Comparison of ENCODE assay signal across 35 cellular contexts in the genomic region with DNA sequence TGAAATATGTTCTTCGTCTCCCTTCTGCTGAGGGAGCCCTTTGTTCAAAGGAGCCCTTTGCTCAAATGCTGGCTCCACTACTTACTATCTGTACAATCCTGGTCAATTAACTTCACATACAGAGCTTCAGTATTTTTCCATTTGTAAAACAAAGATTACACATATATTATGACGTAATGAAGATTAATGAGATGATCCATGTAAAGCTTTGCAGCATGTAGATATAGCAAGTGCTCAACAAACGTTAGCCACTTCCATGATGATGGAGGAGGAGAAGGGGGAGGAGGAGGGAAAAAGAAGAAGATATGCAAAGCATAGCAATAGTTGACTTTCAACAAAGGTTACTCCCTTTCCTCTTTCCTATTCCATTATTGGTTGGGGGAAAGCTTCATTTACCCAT. TPM values are rescaled to one million over a fixed set of nuclear protein-coding genes. Genes with fewer than 3 reads are reported as not detected.
DNase-seq lines count a peak whose midpoint lies in the region; ATAC-seq, FAIRE-seq and TF ChIP-seq lines count a peak whose summit lies in the region.
"Had no signal": no experiment of that assay in that cellular context is flagged by ENCODE, and none has a peak within 500 bp of the region (broad histone marks: within the 10 kb centered on the region; RNA-seq: fewer than 3 reads in every experiment).

No MANE protein-coding gene starts in this region.

- H2AFZ ChIP-seq in HepG2 (ENCODE audit: low read length) (no peak overlapping the region), GM12878 (ENCODE audit: control insufficient read depth, low read depth, low read length) (no peak overlapping the region)

- RAD21 ChIA-PET in GM12878 (lab: Charles Lee; ENCODE audit: unreplicated experiment): no interaction called here

- peaks cover 4 to 8% of the 10 kb centered on the region in 2 donors for H3K9me3 Mint-ChIP-seq in stimulated activated naive CD8-positive, alpha-beta T cell treated with anti-CD3 and anti-CD28 coated beads, Interleukin-15, amount 100 ng/mL, for 72 hours
- H3K9me3 Mint-ChIP-seq: CD4-positive, alpha-beta T cell; CD8-positive, alpha-beta T cell had no signal

- TF ChIP-seq RAD21 in HepG2 (CRISPR knock-in tag; IDR thresholded peaks at IDR 0.05) (no peak), GM12878 (IDR thresholded peaks at IDR 0.05; ENCODE audit: insufficient read depth, low read depth, low read length) (no peak)

- H3K4me1 Mint-ChIP-seq in stimulated activated naive CD8-positive, alpha-beta T cell treated with anti-CD3 and anti-CD28 coated beads, Interleukin-15, amount 100 ng/mL, for 72 hours: no peaks in the 10 kb centered on the region
- H3K4me1 Mint-ChIP-seq: B cell; CD4-positive, alpha-beta memory T cell; CD4-positive, CD25-positive, alpha-beta regulatory T cell; CD8-positive, alpha-beta memory T cell had no signal

- CTCF ChIA-PET in HepG2 (lab: Yijun Ruan, JAX; ENCODE audit: low intra/inter-chr PET ratio, low total read pairs) (no interaction called here), GM12878 (lab: Yijun Ruan, JAX) (no interaction called here)

- H3K4me2 ChIP-seq in HepG2 (ENCODE audit: low read depth, low read length) (no peak overlapping the region), GM12878 (ENCODE audit: control insufficient read depth, insufficient read depth) (no peak overlapping the region)
- H3K4me2 ChIP-seq: A549; BLaER1; BLaER1 treated with 17β-estradiol and CSF1 and Interleukin-3, amounts not matched to agents 10 nM and 100 nM had no signal

- TF ChIP-seq POLR2A in HepG2 (IDR thresholded peaks at IDR 0.05; ENCODE audit: insufficient read depth in 1 of 2, low read depth in 2 of 2, low read length in 2 of 2) (no peak), right lobe of liver (IDR thresholded peaks at IDR 0.05) (no peak), GM12878 (IDR thresholded peaks at IDR 0.05; ENCODE audit: low read depth, low read length) (no peak)

- no peaks in the 10 kb centered on the region for H3K79me2 ChIP-seq in HepG2 (ENCODE audit: insufficient read depth, low read length)
- no peaks in the 10 kb centered on the region for H3K79me2 ChIP-seq in GM12878 (ENCODE audit: control insufficient read depth, insufficient read depth, low read length)

- H3K27ac ChIP-seq in HepG2 (ENCODE audit: extremely low read length, insufficient read depth, low read length) (no peak overlapping the region), right lobe of liver (no peak overlapping the region), GM12878 (ENCODE audit: control insufficient read depth, insufficient read depth) (no peak overlapping the region)
- H3K27ac ChIP-seq: 22Rv1; BLaER1; BLaER1 treated with 17β-estradiol and CSF1 and Interleukin-3, amounts not matched to agents 10 nM and 100 nM; C4-2B had no signal

- H4K20me1 ChIP-seq in HepG2 (ENCODE audit: insufficient read depth, low read length): no peaks in the 10 kb centered on the region
- H4K20me1 ChIP-seq in GM12878 (ENCODE audit: control insufficient read depth, insufficient read depth): no peaks in the 10 kb centered on the region
- H4K20me1 ChIP-seq: BLaER1; BLaER1 treated with 17β-estradiol and CSF1 and Interleukin-3, amounts not matched to agents 10 nM and 100 nM had no signal

- H3K27me3 ChIP-seq in HepG2 (ENCODE audit: control insufficient read depth in 1 of 2, insufficient read depth in 2 of 2, low read length in 2 of 2): no peaks in the 10 kb centered on the region; a peak in 1 of 5 replicates
- H3K27me3 ChIP-seq in right lobe of liver: no peaks in the 10 kb centered on the region
- no peaks in the 10 kb centered on the region for H3K27me3 ChIP-seq in GM12878 (replicated peaks in 1 of 2; ENCODE audit: control insufficient read depth in 2 of 2, insufficient read depth in 2 of 2, low read length in 1 of 2)
- H3K27me3 ChIP-seq: BE2C; BLaER1; BLaER1 treated with 17β-estradiol and CSF1 and Interleukin-3, amounts not matched to agents 10 nM and 100 nM had no signal

- POLR2A ChIA-PET in HepG2 (lab: Yijun Ruan, JAX) (no interaction called here), GM12878 (lab: Charles Lee) (no interaction called here)

- no peak overlapping the region for H3K4me3 ChIP-seq in HepG2 (replicated peaks in 1 of 3; ENCODE audit: insufficient read depth in 1 of 3, low read depth in 2 of 3, low read length in 3 of 3)
- no peak overlapping the region for H3K4me3 ChIP-seq in right lobe of liver
- no peak overlapping the region for H3K4me3 ChIP-seq in GM12878
- H3K4me3 ChIP-seq: A549; BLaER1; BLaER1 treated with 17β-estradiol and CSF1 and Interleukin-3, amounts not matched to agents 10 nM and 100 nM had no signal

- no peak overlapping the region for H3K4me3 Mint-ChIP-seq in stimulated activated naive CD8-positive, alpha-beta T cell treated with anti-CD3 and anti-CD28 coated beads, Interleukin-15, amount 100 ng/mL, for 72 hours
- H3K4me3 Mint-ChIP-seq: B cell; CD14-positive monocyte; CD4-positive, alpha-beta memory T cell; CD4-positive, alpha-beta T cell; CD4-positive, CD25-positive, alpha-beta regulatory T cell; CD8-positive, alpha-beta memory T cell; CD8-positive, alpha-beta T cell had no signal

- no peak overlapping the region for H3K27ac Mint-ChIP-seq in stimulated activated naive CD8-positive, alpha-beta T cell treated with anti-CD3 and anti-CD28 coated beads, Interleukin-15, amount 100 ng/mL, for 72 hours
- H3K27ac Mint-ChIP-seq: B cell; CD14-positive monocyte; CD4-positive, alpha-beta T cell; CD4-positive, CD25-positive, alpha-beta regulatory T cell; CD8-positive, alpha-beta memory T cell; CD8-positive, alpha-beta T cell had no signal

- H3K27me3 Mint-ChIP-seq in stimulated activated naive CD8-positive, alpha-beta T cell treated with anti-CD3 and anti-CD28 coated beads, Interleukin-15, amount 100 ng/mL, for 72 hours: peaks cover 30% of the 10 kb centered on the region
- H3K27me3 Mint-ChIP-seq: CD4-positive, CD25-positive, alpha-beta regulatory T cell had no signal

- no peaks in the 10 kb centered on the region for H3K9me3 ChIP-seq in HepG2 (ENCODE audit: low read length)
- no peaks in the 10 kb centered on the region for H3K9me3 ChIP-seq in right lobe of liver
- no peaks in the 10 kb centered on the region; the same call in 2 of the 3 replicates for H3K9me3 ChIP-seq in GM12878 (replicated peaks; ENCODE audit: control insufficient read depth, insufficient read depth, low read length)
- H3K9me3 ChIP-seq: A549, BE2C, BLaER1, Caco-2 had no signal

- intact Hi-C loops in HepG2 (cut with micrococcal nuclease; ENCODE audit: unreplicated experiment): no loop called here
- intact Hi-C loops in right lobe of liver (cut with DNase I): no loop called here
- intact Hi-C loops in GM12878 (cut with micrococcal nuclease; ENCODE audit: unreplicated experiment): no loop called here

- TF ChIP-seq EP300 in HepG2 (IDR thresholded peaks at IDR 0.05; ENCODE audit: low read depth in 2 of 2, low read length in 2 of 2) (no peak), HepG2 (CRISPR knock-in tag; IDR thresholded peaks at IDR 0.05; ENCODE audit: borderline replicate concordance) (no peak), GM12878 (IDR thresholded peaks at IDR 0.05; ENCODE audit: borderline replicate concordance in 1 of 2, control insufficient read depth in 1 of 2, low read depth in 2 of 2, low read length in 2 of 2) (no peak)

- ATAC-seq in HepG2: no peak
- ATAC-seq in right lobe of liver: no peak
- ATAC-seq in GM12878: no peak
- ATAC-seq in HG02870 (IDR thresholded peaks at IDR 0.05; ENCODE audit: unreplicated experiment): no peak
- ATAC-seq in stimulated activated naive CD8-positive, alpha-beta T cell treated with anti-CD3 and anti-CD28 coated beads, Interleukin-15, amount 100 ng/mL, for 72 hours: no peak
- ATAC-seq: A549; CD8-positive, alpha-beta T cell had no signal

- BruUV-seq in HepG2 (replicated peaks; lab: Mats Ljungman, UMichigan): no TSS peak
- BruUV-seq in GM12878 (replicated peaks; lab: Mats Ljungman, UMichigan): no TSS peak

- no peak for FAIRE-seq in HepG2 (lab: Jason Lieb, UNC)
- FAIRE-seq in GM12878 (lab: Jason Lieb, UNC): no peak
- FAIRE-seq: A204.1, A549, D721Med had no signal

- SMC1A ChIA-PET in GM12878 (lab: Charles Lee; ENCODE audit: uncharacterized antibody, unreplicated experiment): no interaction called here

- no peak for TF ChIP-seq CTCF in HepG2 (CRISPR knock-in tag; IDR thresholded peaks at IDR 0.05)
- TF ChIP-seq CTCF in right lobe of liver (IDR thresholded peaks at IDR 0.05): no peak
- TF ChIP-seq CTCF in GM12878 (IDR thresholded peaks at IDR 0.05 in 2 of 3, conservative IDR thresholded peaks at IDR 0.05 in 1 of 3; ENCODE audit: control insufficient read depth in 2 of 3, extremely low read depth in 1 of 3, insufficient read depth in 1 of 3, low read depth in 3 of 3, low read length in 3 of 3): no peak

- in situ Hi-C loops in HepG2 (cut with HindIII; ENCODE audit: extremely low pct_ligation_motif_present, low pct_unique_long_range_greater_than_20kb): no loop called here
- in situ Hi-C loops in GM12878 (cut with MboI): no loop called here

- 60% methylated on average over 3 of the region's 3 CpGs for WGBS in HepG2 (ENCODE audit: low lambda C conversion rate)
- WGBS in right lobe of liver (ENCODE audit: insufficient coverage, low coverage, low lambda C conversion rate, missing lambda C conversion rate): 78% methylated on average over 3 of the region's 3 CpGs
- 39% methylated on average over 3 of the region's 3 CpGs for WGBS in GM12878 (ENCODE audit: insufficient coverage, insufficient replicate concordance, low lambda C conversion rate, missing lambda C conversion rate)

- DNase-seq in HepG2 (ENCODE audit: low spot score) (no peak), right lobe of liver (no peak), amniotic epithelial cell (ENCODE audit: low read depth) (peak; percentile 53), GM12878 (ENCODE audit: low read depth, low spot score) (no peak)
- no peak for DNase-seq in stimulated activated naive CD8-positive, alpha-beta T cell treated with anti-CD3 and anti-CD28 coated beads, Interleukin-15, amount 100 ng/mL, for 72 hours
- DNase-seq: 8988T; ACHN; AML-193; BE2C; C1 segment of cervical spinal cord; Caco-2; Calu3; CD4-positive, alpha-beta memory T cell; CD4-positive, alpha-beta T cell; CD4-positive, CD25-positive, alpha-beta regulatory T cell; CD8-positive, alpha-beta memory T cell; CD8-positive, alpha-beta T cell; COR-L47; DMS 273 treated with DMSO at 0.1 percent for 48 hours; DMS153; DMS53; DMS79; DMS79 treated with DMSO at 0.1 percent for 48 hours; DND-41; EL had no signal

- no peaks in the 10 kb centered on the region for H3K4me1 ChIP-seq in HepG2 (ENCODE audit: insufficient read depth, low read length)
- H3K4me1 ChIP-seq in right lobe of liver: no peaks in the 10 kb centered on the region
- H3K4me1 ChIP-seq in GM12878 (ENCODE audit: control insufficient read depth, insufficient read depth, low read length): no peaks in the 10 kb centered on the region
- H3K4me1 ChIP-seq: BE2C; BLaER1; BLaER1 treated with 17β-estradiol and CSF1 and Interleukin-3, amounts not matched to agents 10 nM and 100 nM; Caco-2 had no signal

- H3K36me3 ChIP-seq in HepG2 (replicated peaks in 1 of 2; ENCODE audit: control insufficient read depth in 1 of 2, insufficient read depth in 2 of 2, low read length in 2 of 2) (no peaks in the 10 kb centered on the region), right lobe of liver (no peaks in the 10 kb centered on the region), GM12878 (ENCODE audit: control insufficient read depth in 2 of 2, insufficient read depth in 2 of 2, low read length in 1 of 2) (no peaks in the 10 kb centered on the region)
- H3K36me3 ChIP-seq: BE2C; BLaER1; BLaER1 treated with 17β-estradiol and CSF1 and Interleukin-3, amounts not matched to agents 10 nM and 100 nM had no signal

- H3K9ac ChIP-seq in HepG2 (ENCODE audit: insufficient read depth, low read depth, low read length) (no peak overlapping the region), GM12878 (ENCODE audit: control insufficient read depth, insufficient read depth, low read length) (no peak overlapping the region)
- H3K9ac ChIP-seq: BLaER1; BLaER1 treated with 17β-estradiol and CSF1 and Interleukin-3, amounts not matched to agents 10 nM and 100 nM had no signal

RNA-seq across cellular contexts. Expression of a gene that starts 10.1 kb away (rescaled TPM):
- total RNA-seq in HepG2 (2016; rRNA removed; fragmentation: Illumina TruSeq; extraction: Trizol): 39.7 and 50.2 TPM in 2 replicates
- total RNA-seq in HepG2 (2016; cell fraction: cytosol; rRNA removed; fragmentation: Illumina TruSeq; extraction: Trizol; ENCODE audit: low read depth): 4.1 and 5.5 TPM in 2 replicates
- 38.6 and 48.4 TPM in 2 replicates for total RNA-seq in HepG2 (2016; cell fraction: insoluble cytoplasmic fraction; rRNA removed; fragmentation: Illumina TruSeq; extraction: Trizol)
- total RNA-seq in HepG2 (2016; cell fraction: membrane; rRNA removed; fragmentation: Illumina TruSeq; extraction: Trizol): 23.5 and 24.8 TPM in 2 replicates
- total RNA-seq in HepG2 (2016; cell fraction: nucleus; rRNA removed; fragmentation: Illumina TruSeq; extraction: Trizol): 20.4 and 23.7 TPM in 2 replicates
- polyA plus RNA-seq in HepG2 (2011; rRNA removed): 43.4 and 64.4 TPM in 2 replicates
- 29.4 and 40.2 TPM in 2 replicates for polyA plus RNA-seq in HepG2 (2011; cell fraction: cytosol; rRNA removed)
- polyA plus RNA-seq in HepG2 (2011; cell fraction: nucleus; rRNA removed): 12.2 and 12.7 TPM in 2 replicates
- 25.2 and 41.5 TPM in 2 replicates for polyA plus RNA-seq in HepG2 (2012)
- 3.3 TPM in 2 replicates for polyA plus RNA-seq in HepG2 (2016; cell fraction: cytosol; fragmentation: Illumina TruSeq; extraction: Trizol; ENCODE audit: low read depth)
- polyA plus RNA-seq in HepG2 (2016; cell fraction: insoluble cytoplasmic fraction; fragmentation: Illumina TruSeq; extraction: Trizol; ENCODE audit: low read depth): 63.1 and 64.3 TPM in 2 replicates
- polyA plus RNA-seq in HepG2 (2016; cell fraction: membrane; fragmentation: Illumina TruSeq; extraction: Trizol; ENCODE audit: low read depth): 17.3 and 18.8 TPM in 2 replicates
- polyA plus RNA-seq in HepG2 (2016; cell fraction: nucleus; fragmentation: Illumina TruSeq; extraction: Trizol; ENCODE audit: insufficient read depth, low read depth): 29.0 TPM in 2 replicates
- 12.5 and 50.8 TPM in 2 replicates for polyA minus RNA-seq in HepG2 (2011; rRNA and poly(A)+ RNA removed; ENCODE audit: low replicate concordance)
- 32.4 and 32.9 TPM in 2 replicates for polyA minus RNA-seq in HepG2 (2011; cell fraction: cytosol; rRNA and poly(A)+ RNA removed)
- polyA minus RNA-seq in HepG2 (2011; cell fraction: nucleus; rRNA and poly(A)+ RNA removed): 29.5 and 32.7 TPM in 2 replicates
- total RNA-seq in right lobe of liver: 10 to 100 TPM; 54.9 to 94.9 (median 66.2) TPM
- total RNA-seq in GM12878 (2013; cell fraction: nucleolus; rRNA removed): 0.08 TPM in 1 of 2 replicates, not detected in the other
- total RNA-seq in GM12878 (2014; rRNA removed): not detected in 2 replicates
- not detected in 2 replicates for total RNA-seq in GM12878 (2014; rRNA removed; fragmentation: Illumina TruSeq; extraction: Trizol)
- 0.21 and 0.44 TPM in 2 replicates for total RNA-seq in GM12878 (2021)
- not detected for polyA plus RNA-seq in GM12878 (2011; ENCODE audit: low read depth)
- polyA plus RNA-seq in GM12878 (2011; rRNA removed): 0.88 and 1.1 TPM in 2 replicates
- polyA plus RNA-seq in GM12878 (2011; cell fraction: cytosol; rRNA removed): 0.42 and 0.47 TPM in 2 replicates
- 0.19 and 0.51 TPM in 2 replicates for polyA plus RNA-seq in GM12878 (2011; cell fraction: nucleus; rRNA removed)
- polyA plus RNA-seq in GM12878 (2012): 0.11 TPM in 2 replicates
- not detected in 2 replicates for polyA plus RNA-seq in GM12878 (2014; fragmentation: Illumina TruSeq; extraction: Trizol)
- polyA plus RNA-seq in GM12878 (2014; fragmentation: Nextera tagmentation; extraction: Ambion mirVana): not detected
- polyA plus RNA-seq in GM12878 (2014; rRNA removed): not detected in 2 replicates
- polyA plus RNA-seq in GM12878 (2016; fragmentation: Nextera tagmentation; extraction: Ambion mirVana): under 1 TPM; 0.07 to 0.10 TPM
- 0.31 and 0.59 TPM in 2 replicates for polyA minus RNA-seq in GM12878 (2011; rRNA and poly(A)+ RNA removed)
- 0.21 and 0.67 TPM in 2 replicates for polyA minus RNA-seq in GM12878 (2011; cell fraction: cytosol; rRNA and poly(A)+ RNA removed)
- 0.10 and 0.24 TPM in 2 replicates for polyA minus RNA-seq in GM12878 (2011; cell fraction: nucleus; rRNA and poly(A)+ RNA removed)
- total RNA-seq: B cell; CD4-positive, alpha-beta memory T cell; CD4-positive, alpha-beta T cell; CD8-positive, alpha-beta memory T cell; CD8-positive, alpha-beta T cell had no signal
- polyA plus RNA-seq: CD14-positive monocyte; CD4-positive, alpha-beta memory T cell; CD4-positive, CD25-positive, alpha-beta regulatory T cell; CD8-positive, alpha-beta memory T cell had no signal
